ENCODE assay signal across 12 cellular contexts in the genomic region with DNA sequence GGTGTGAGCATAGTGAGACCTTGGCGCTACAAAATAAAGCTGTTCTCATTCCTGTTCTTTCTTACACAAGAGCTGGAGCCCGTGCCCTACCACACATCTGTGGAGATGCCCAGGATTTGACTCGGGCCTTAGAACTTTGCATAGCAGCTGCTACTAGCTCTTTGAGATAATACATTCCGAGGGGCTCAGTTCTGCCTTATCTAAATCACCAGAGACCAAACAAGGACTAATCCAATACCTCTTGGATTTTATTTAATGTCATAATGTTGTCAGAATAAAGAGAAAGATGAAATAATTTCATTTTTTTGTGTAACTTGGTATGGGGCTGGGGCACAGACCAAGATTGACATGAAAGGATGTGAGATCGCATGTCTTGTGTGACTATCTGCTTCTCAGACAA. TPM values are rescaled to one million over a fixed set of nuclear protein-coding genes. Genes with fewer than 3 reads are reported as not detected.
DNase-seq lines count a peak whose midpoint lies in the region; ATAC-seq and TF ChIP-seq lines count a peak whose summit lies in the region.
"Had no signal": no experiment of that assay in that cellular context is flagged by ENCODE, and none has a peak within 500 bp of the region (broad histone marks: within the 10 kb centered on the region; RNA-seq: fewer than 3 reads in every experiment).

No MANE protein-coding gene starts in this region.

- peaks cover 91% of the 10 kb centered on the region for H3K4me1 Mint-ChIP-seq in CD4-positive, alpha-beta T cell (ENCODE audit: low read depth)
- peaks cover 54% of the 10 kb centered on the region for H3K4me1 Mint-ChIP-seq in activated naive CD8-positive, alpha-beta T cell treated with anti-CD3 and anti-CD28 coated beads for 36 hours
- peaks cover 44 to 87% (median 86%) of the 10 kb centered on the region in 4 donors for H3K4me1 Mint-ChIP-seq in naive thymus-derived CD8-positive, alpha-beta T cell

- TF ChIP-seq CTCF in CD4-positive, alpha-beta T cell (IDR thresholded peaks at IDR 0.05): no peak
- no peak for TF ChIP-seq CTCF in HL-60 (IDR thresholded peaks at IDR 0.05; ENCODE audit: insufficient read depth, low read length)
- no peak for TF ChIP-seq CTCF in WERI-Rb-1 (IDR thresholded peaks at IDR 0.05; ENCODE audit: low read depth, low read length)
- no peak for TF ChIP-seq CTCF in MM.1S (IDR thresholded peaks at IDR 0.05; ENCODE audit: low read length)

- CTCF ChIA-PET in CD4-positive, alpha-beta T cell (lab: Charles Lee): no interaction called here

- H3K9me3 ChIP-seq in CD4-positive, alpha-beta T cell (ENCODE audit: control insufficient read depth, low read length): no peaks in the 10 kb centered on the region
- H3K9me3 ChIP-seq in WERI-Rb-1 (ENCODE audit: severe bottlenecking) (no peaks in the 10 kb centered on the region), MM.1S (replicated peaks; ENCODE audit: insufficient read depth, low read length) (no peaks in the 10 kb centered on the region)
- H3K9me3 ChIP-seq: body of pancreas, esophagus muscularis mucosa had no signal

- H3K36me3 ChIP-seq in WERI-Rb-1: peaks cover 55% of the 10 kb centered on the region
- no peaks in the 10 kb centered on the region; the same call in 1 of the 2 replicates for H3K36me3 ChIP-seq in MM.1S (replicated peaks; ENCODE audit: insufficient read depth, low read length)

- DNase-seq in CD4-positive, alpha-beta T cell: no peak
- DNase-seq in HL-60 (ENCODE audit: low read depth in 1 of 2, low spot score in 1 of 2): no peak
- DNase-seq in activated naive CD8-positive, alpha-beta T cell treated with anti-CD3 and anti-CD28 coated beads for 36 hours: no peak
- no peak for DNase-seq in naive thymus-derived CD8-positive, alpha-beta T cell
- no peak for DNase-seq in NCI-H2227 treated with DMSO at 0.1 percent for 48 hours (lab: John Stamatoyannopoulos, UW)
- no peak for DNase-seq in WERI-Rb-1
- DNase-seq in MM.1S: no peak
- DNase-seq: NCI-H146, NCI-H82 had no signal

- H3K79me2 ChIP-seq in MM.1S (ENCODE audit: low read length): peaks cover 13% of the 10 kb centered on the region

- no peaks in the 10 kb centered on the region for H3K4me1 ChIP-seq in MM.1S (ENCODE audit: low read length)

- H4K20me1 ChIP-seq in MM.1S (ENCODE audit: insufficient read depth, low read length): no peaks in the 10 kb centered on the region

- no peaks in the 10 kb centered on the region for H3K9me2 ChIP-seq in MM.1S (replicated peaks; ENCODE audit: insufficient read depth, low read length)

- H3K4me3 Mint-ChIP-seq in CD4-positive, alpha-beta T cell: peak overlapping the region; percentile 68
- H3K4me3 Mint-ChIP-seq in activated naive CD8-positive, alpha-beta T cell treated with anti-CD3 and anti-CD28 coated beads for 36 hours: no peak overlapping the region
- H3K4me3 Mint-ChIP-seq in naive thymus-derived CD8-positive, alpha-beta T cell: peak overlapping the region; percentile 47 to 87 (median 72)

- H3K4me3 ChIP-seq in HL-60 (replicated peaks; ENCODE audit: insufficient read depth, low read length): no peak overlapping the region
- no peak overlapping the region for H3K4me3 ChIP-seq in WERI-Rb-1 (ENCODE audit: low read depth, low read length)
- no peak overlapping the region for H3K4me3 ChIP-seq in MM.1S (ENCODE audit: low read length)
- H3K4me3 ChIP-seq: body of pancreas, esophagus muscularis mucosa, GM23248 had no signal

- H3K27ac ChIP-seq in CD4-positive, alpha-beta T cell (ENCODE audit: low read depth, low read length): peak overlapping the region; percentile 71
- peak overlapping the region; percentile 50 for H3K27ac ChIP-seq in HL-60 (replicated peaks)
- H3K27ac ChIP-seq in WERI-Rb-1: no peak overlapping the region
- H3K27ac ChIP-seq in MM.1S (ENCODE audit: low read length): no peak overlapping the region
- H3K27ac ChIP-seq: GM23248 had no signal

- POLR2A ChIA-PET in CD4-positive, alpha-beta T cell (lab: Charles Lee): interaction anchor here (4.5 to 5.8 kb wide), 3 partner anchors 11 to 22 kb away, joined by 22 to 50 read pairs (median 30); partner anchors contain the start of genes APEX1, OSGEP and PIP4P1
- POLR2A ChIA-PET in naive thymus-derived CD8-positive, alpha-beta T cell (lab: Charles Lee): interaction anchor here (0.7 to 4.2 kb wide), 8 partner anchors 10 to 137 kb away, joined by 3 to 34 read pairs (median 4); partner anchors contain the start of genes APEX1, OSGEP, PARP2 and PIP4P1

- H3K27ac Mint-ChIP-seq in CD4-positive, alpha-beta T cell: peak overlapping the region; percentile 87
- H3K27ac Mint-ChIP-seq in activated naive CD8-positive, alpha-beta T cell treated with anti-CD3 and anti-CD28 coated beads for 36 hours: peak overlapping the region; percentile 89
- H3K27ac Mint-ChIP-seq in naive thymus-derived CD8-positive, alpha-beta T cell: peak overlapping the region; percentile 88 to 98 (median 92)

- H3K27me3 Mint-ChIP-seq in CD4-positive, alpha-beta T cell: no peaks in the 10 kb centered on the region
- no peaks in the 10 kb centered on the region for H3K27me3 Mint-ChIP-seq in activated naive CD8-positive, alpha-beta T cell treated with anti-CD3 and anti-CD28 coated beads for 36 hours
- no peaks in the 10 kb centered on the region for H3K27me3 Mint-ChIP-seq in naive thymus-derived CD8-positive, alpha-beta T cell

- no peaks in the 10 kb centered on the region for H3K9me3 Mint-ChIP-seq in CD4-positive, alpha-beta T cell
- H3K9me3 Mint-ChIP-seq in activated naive CD8-positive, alpha-beta T cell treated with anti-CD3 and anti-CD28 coated beads for 36 hours: no peaks in the 10 kb centered on the region
- peaks cover 0 to 9% (median 0%) of the 10 kb centered on the region in 9 donors for H3K9me3 Mint-ChIP-seq in naive thymus-derived CD8-positive, alpha-beta T cell

- peaks cover 64% of the 10 kb centered on the region for H3K36me3 Mint-ChIP-seq in CD4-positive, alpha-beta T cell (ENCODE audit: low read depth)
- H3K36me3 Mint-ChIP-seq in activated naive CD8-positive, alpha-beta T cell treated with anti-CD3 and anti-CD28 coated beads for 36 hours: peaks cover 65% of the 10 kb centered on the region
- H3K36me3 Mint-ChIP-seq in naive thymus-derived CD8-positive, alpha-beta T cell: peaks cover 8 to 60% (median 43%) of the 10 kb centered on the region in 3 donors

- H3K27me3 ChIP-seq in CD4-positive, alpha-beta T cell (ENCODE audit: control insufficient read depth, insufficient read depth, low read length): no peaks in the 10 kb centered on the region
- no peaks in the 10 kb centered on the region for H3K27me3 ChIP-seq in HL-60 (ENCODE audit: insufficient read depth, poor library complexity, severe bottlenecking)
- H3K27me3 ChIP-seq in WERI-Rb-1 (ENCODE audit: insufficient read depth, low read depth, severe bottlenecking): no peaks in the 10 kb centered on the region
- no peaks in the 10 kb centered on the region for H3K27me3 ChIP-seq in MM.1S (replicated peaks; ENCODE audit: insufficient read depth, low read length)
- H3K27me3 ChIP-seq: body of pancreas, esophagus muscularis mucosa had no signal

- intact Hi-C loops in CD4-positive, alpha-beta T cell (cut with DNase I, micrococcal nuclease): loop anchor here (1.0 to 5.0 kb wide), 4 partner anchors 7 to 41 kb away; partner anchors contain the start of genes PIP4P1 (in 1 of the 2) and PNP (in 1 of the 2)

- no peaks in the 10 kb centered on the region for H3F3A ChIP-seq in MM.1S (ENCODE audit: insufficient read depth, low read length)

- ATAC-seq in CD4-positive, alpha-beta T cell (ENCODE audit: poor library complexity): no peak
- no peak for ATAC-seq in naive thymus-derived CD8-positive, alpha-beta T cell
- ATAC-seq: body of pancreas had no signal

- H3K9ac ChIP-seq in MM.1S (ENCODE audit: low read length): no peak overlapping the region
- H3K9ac ChIP-seq: GM23248 had no signal

- H3K4me2 ChIP-seq in MM.1S (ENCODE audit: low read depth, low read length): no peak overlapping the region

- H2AFZ ChIP-seq in MM.1S (ENCODE audit: low read length): no peak overlapping the region
- H2AFZ ChIP-seq: GM23248 had no signal

RNA-seq across cellular contexts. Expression of gene PNP, which starts 7.6 kb away (rescaled TPM):
- 10 to 100 TPM; 73.6 to 77.2 TPM for total RNA-seq in CD4-positive, alpha-beta T cell
- total RNA-seq in activated naive CD8-positive, alpha-beta T cell treated with anti-CD3 and anti-CD28 coated beads for 36 hours: 100 to 1,000 TPM; 227 to 230 TPM
- 10 to 100 TPM; 64.6 to 65.7 TPM for total RNA-seq in naive thymus-derived CD8-positive, alpha-beta T cell
- polyA plus RNA-seq in naive thymus-derived CD8-positive, alpha-beta T cell: 10 to 100 TPM; 32.2 to 57.9 (median 40.6) TPM

RNA-seq across cellular contexts. Expression of gene PIP4P1, which starts 15.6 kb away (rescaled TPM):
- 100 to 1,000 TPM in 1 of 2 experiments, 10 to 100 TPM in 1; 83.9 to 107 TPM for total RNA-seq in CD4-positive, alpha-beta T cell
- 10 to 100 TPM; 27.6 to 28.7 TPM for total RNA-seq in activated naive CD8-positive, alpha-beta T cell treated with anti-CD3 and anti-CD28 coated beads for 36 hours
- 10 to 100 TPM; 74.2 to 76.1 TPM for total RNA-seq in naive thymus-derived CD8-positive, alpha-beta T cell
- polyA plus RNA-seq in naive thymus-derived CD8-positive, alpha-beta T cell: 10 to 100 TPM; 21.0 to 31.1 (median 21.3) TPM

RNA-seq across cellular contexts. Expression of gene APEX1, which starts 21.8 kb away (rescaled TPM):
- 100 to 1,000 TPM; 125 to 127 TPM for total RNA-seq in CD4-positive, alpha-beta T cell
- 100 to 1,000 TPM; 253 to 277 TPM for total RNA-seq in activated naive CD8-positive, alpha-beta T cell treated with anti-CD3 and anti-CD28 coated beads for 36 hours
- total RNA-seq in naive thymus-derived CD8-positive, alpha-beta T cell: 100 to 1,000 TPM; 137 to 144 TPM
- 100 to 1,000 TPM; 125 to 176 (median 148) TPM for polyA plus RNA-seq in naive thymus-derived CD8-positive, alpha-beta T cell

RNA-seq across cellular contexts. Expression of gene OSGEP, which starts 22.2 kb away (rescaled TPM):
- total RNA-seq in CD4-positive, alpha-beta T cell: 10 to 100 TPM; 49.2 to 52.9 TPM
- total RNA-seq in activated naive CD8-positive, alpha-beta T cell treated with anti-CD3 and anti-CD28 coated beads for 36 hours: 10 to 100 TPM; 59.0 to 59.2 TPM
- 10 to 100 TPM; 82.5 to 89.2 TPM for total RNA-seq in naive thymus-derived CD8-positive, alpha-beta T cell
- 10 to 100 TPM; 38.8 to 43.3 (median 42.0) TPM for polyA plus RNA-seq in naive thymus-derived CD8-positive, alpha-beta T cell

RNA-seq across cellular contexts. Expression of gene RNASE10, which starts 28.5 kb away (rescaled TPM):
- not detected for total RNA-seq in CD4-positive, alpha-beta T cell
- under 1 TPM; 0.24 to 0.25 TPM for total RNA-seq in activated naive CD8-positive, alpha-beta T cell treated with anti-CD3 and anti-CD28 coated beads for 36 hours
- total RNA-seq in naive thymus-derived CD8-positive, alpha-beta T cell: under 1 TPM; 0.77 to 0.83 TPM
- polyA plus RNA-seq in naive thymus-derived CD8-positive, alpha-beta T cell: under 1 TPM in 1 of 3 donors, not detected in 2; 0.19 TPM
- total RNA-seq: esophagus muscularis mucosa, GM23248 had no signal
- polyA plus RNA-seq: GM23248 had no signal

Comparison
In these comparisons a context has a peak if more than half of its experiments do, and no peak if none do; other contexts are left out.
1. H3K27ac ChIP-seq: peak in CD4-positive, alpha-beta T cell (single experiment) and HL-60 (single experiment); none in WERI-Rb-1 (single experiment) and MM.1S (single experiment).
2. Peak in every context shown above with its lines, with median percentiles within 50 percentile points of each other: H3K27ac Mint-ChIP-seq.